Comparison of ENCODE assay signal across 8 cellular contexts in genomic region chr6:107318100-107318736, GRCh38.
DNase-seq lines count a peak whose midpoint lies in the region; ATAC-seq and TF ChIP-seq lines count a peak whose summit lies in the region.

No MANE protein-coding gene starts in this region.

- no peak overlapping the region for H3K4me3 Mint-ChIP-seq in activated CD8-positive, alpha-beta T cell treated with anti-CD3 and anti-CD28 coated beads for 36 hours

- no peak overlapping the region for H3K18ac ChIP-seq in trophoblast cell (ENCODE audit: low read length)

- peaks cover 13% of the 10 kb centered on the region for H3K4me1 Mint-ChIP-seq in activated CD8-positive, alpha-beta T cell treated with anti-CD3 and anti-CD28 coated beads for 36 hours (ENCODE audit: low read depth)

- H3K27me3 Mint-ChIP-seq in activated CD8-positive, alpha-beta T cell treated with anti-CD3 and anti-CD28 coated beads for 36 hours, result no peaks in the 10 kb centered on the region

- no peaks in the 10 kb centered on the region for H3K36me3 Mint-ChIP-seq in activated CD8-positive, alpha-beta T cell treated with anti-CD3 and anti-CD28 coated beads for 36 hours (ENCODE audit: low read depth)

- intact Hi-C loops in activated CD8-positive, alpha-beta T cell treated with anti-CD3 and anti-CD28 coated beads for 36 hours (cut with micrococcal nuclease), result no loop called here

- H3K14ac ChIP-seq in trophoblast cell (ENCODE audit: low read length), result no peak overlapping the region

- H3K4ac ChIP-seq in trophoblast cell (ENCODE audit: low read depth, low read length), result no peak overlapping the region

- peak; percentile 66 for ATAC-seq in GM18517 (IDR thresholded peaks at IDR 0.05; ENCODE audit: unreplicated experiment)
- ATAC-seq in HG03103 (IDR thresholded peaks at IDR 0.05; ENCODE audit: low read depth, unreplicated experiment), result peak; percentile 65
- ATAC-seq in activated CD8-positive, alpha-beta T cell treated with anti-CD3 and anti-CD28 coated beads for 36 hours, result peak; percentile 67
- ATAC-seq in gastroesophageal sphincter, result peak; percentile 53

- no peak overlapping the region for H2BK12ac ChIP-seq in trophoblast cell (ENCODE audit: low read length)

- TF ChIP-seq EP300 in gastroesophageal sphincter (IDR thresholded peaks at IDR 0.05), result no peak

- H4K12ac ChIP-seq in trophoblast cell (ENCODE audit: low read depth, low read length), result no peak overlapping the region

- H3K9me3 Mint-ChIP-seq in activated CD8-positive, alpha-beta T cell treated with anti-CD3 and anti-CD28 coated beads for 36 hours, result no peaks in the 10 kb centered on the region

- POLR2A ChIA-PET in activated CD8-positive, alpha-beta T cell treated with anti-CD3 and anti-CD28 coated beads for 36 hours (lab: Charles Lee), result no interaction called here

- no peak overlapping the region for H3K4me3 ChIP-seq in gastroesophageal sphincter
- no peak overlapping the region for H3K4me3 ChIP-seq in trophoblast cell (ENCODE audit: low read depth, low read length)

- WGBS in gastroesophageal sphincter (ENCODE audit: low coverage in 1 of 2), 2 donors, result 53 to 76% methylated on average over 7 to 8 of the region's 9 CpGs
- WGBS in trophoblast cell (ENCODE audit: extremely low coverage, insufficient coverage, insufficient read length), result no CpG with 5 or more reads among the region's 9 CpGs

- TF ChIP-seq POLR2A in gastroesophageal sphincter (IDR thresholded peaks at IDR 0.05), result no peak

- no peak overlapping the region for H2AK5ac ChIP-seq in trophoblast cell (ENCODE audit: low read length)

- CTCF ChIA-PET in activated CD8-positive, alpha-beta T cell treated with anti-CD3 and anti-CD28 coated beads for 36 hours (lab: Charles Lee), result interaction anchor here (0.6 to 3.5 kb wide), 32 partner anchors 9 to 1470 kb away, joined by 3 to 25 read pairs (median 4); partner anchors contain the start of gene PDSS2

- H3K36me3 ChIP-seq in gastroesophageal sphincter (no peaks in the 10 kb centered on the region), trophoblast cell (ENCODE audit: control insufficient read depth in 1 of 2, insufficient read depth in 2 of 2, low read length in 2 of 2) (no peaks in the 10 kb centered on the region)

- H3K27ac ChIP-seq in C4-2B, result no peak overlapping the region
- H3K27ac ChIP-seq in gastroesophageal sphincter, result no peak overlapping the region
- no peak overlapping the region for H3K27ac ChIP-seq in trophoblast cell (ENCODE audit: low read depth, low read length)

- H3K79me1 ChIP-seq in trophoblast cell (ENCODE audit: low read length), result no peaks in the 10 kb centered on the region

- DNase-seq in NCI-H345 treated with DMSO at 0.1 percent for 48 hours (lab: John Stamatoyannopoulos, UW; ENCODE audit: unreplicated experiment) (peak; percentile 25), trophoblast cell (peak; percentile 55 to 64), cerebellar nuclear complex (lab: John Stamatoyannopoulos, UW) (no peak)
- peak; percentile 66 for DNase-seq in activated CD8-positive, alpha-beta T cell treated with anti-CD3 and anti-CD28 coated beads for 36 hours

- no peak overlapping the region for H2BK5ac ChIP-seq in trophoblast cell (ENCODE audit: low read depth, low read length, poor library complexity)

- no peaks in the 10 kb centered on the region for H3K79me2 ChIP-seq in trophoblast cell (ENCODE audit: control insufficient read depth, insufficient read depth, low read length, poor library complexity)

- H3K23ac ChIP-seq in trophoblast cell (ENCODE audit: low read length), result no peak overlapping the region

- no peak overlapping the region for H3K9ac ChIP-seq in trophoblast cell (ENCODE audit: low read length)

- no peak overlapping the region for H2BK120ac ChIP-seq in trophoblast cell (ENCODE audit: insufficient read depth, low read length, poor library complexity)

- H2AFZ ChIP-seq in trophoblast cell (ENCODE audit: insufficient read depth, low read length, poor library complexity), result no peak overlapping the region

- H4K8ac ChIP-seq in trophoblast cell (ENCODE audit: low read depth, low read length), result no peak overlapping the region

- H3K4me1 ChIP-seq in gastroesophageal sphincter, result peaks cover 0 to 20% (median 4%) of the 10 kb centered on the region in 3 donors
- no peaks in the 10 kb centered on the region for H3K4me1 ChIP-seq in trophoblast cell (ENCODE audit: control insufficient read depth in 1 of 2, insufficient read depth in 2 of 2, low read length in 2 of 2)

- no peaks in the 10 kb centered on the region for H3K27me3 ChIP-seq in gastroesophageal sphincter
- no peaks in the 10 kb centered on the region for H3K27me3 ChIP-seq in trophoblast cell (ENCODE audit: insufficient read depth, low read length)

- no peak overlapping the region for H4K91ac ChIP-seq in trophoblast cell (ENCODE audit: low read depth, low read length)

- H3K4me2 ChIP-seq in trophoblast cell (ENCODE audit: low read length), result no peak overlapping the region

- TF ChIP-seq CTCF in C4-2B (conservative IDR thresholded peaks at IDR 0.05), result peak; percentile 86
- TF ChIP-seq CTCF in activated CD8-positive, alpha-beta T cell treated with anti-CD3 and anti-CD28 coated beads for 36 hours (IDR thresholded peaks at IDR 0.05), result peak; percentile 65
- peak; percentile 9 to 57 (median 30) for TF ChIP-seq CTCF in gastroesophageal sphincter (IDR thresholded peaks at IDR 0.05)

- no peak overlapping the region for H3K27ac Mint-ChIP-seq in activated CD8-positive, alpha-beta T cell treated with anti-CD3 and anti-CD28 coated beads for 36 hours

- H3K9me3 ChIP-seq in gastroesophageal sphincter (no peaks in the 10 kb centered on the region), trophoblast cell (ENCODE audit: insufficient read depth, low read depth, low read length) (no peaks in the 10 kb centered on the region)

Comparison
In these comparisons a context has a peak if more than half of its experiments do, and no peak if none do; other contexts are left out.
1. CTCF ChIP-seq: peak in every context shown above with its lines; median percentile 86 in C4-2B; 65 in activated CD8-positive, alpha-beta T cell treated with anti-CD3 and anti-CD28 coated beads for 36 hours; 30 in gastroesophageal sphincter.
2. DNase-seq: peak in NCI-H345 treated with DMSO at 0.1 percent for 48 hours (single experiment), activated CD8-positive, alpha-beta T cell treated with anti-CD3 and anti-CD28 coated beads for 36 hours (single experiment) and trophoblast cell (2 of 2); none in cerebellar nuclear complex (0 of 2).
3. Peak in every context shown above with its lines, with median percentiles within 50 percentile points of each other: ATAC-seq.